1 cellular context compared by ENCODE assay signal in genomic region chr6:18368277-18369105, GRCh38.
TF ChIP-seq lines count a peak whose summit lies in the region.

No MANE protein-coding gene starts in this region.

TF ChIP-seq in K562, 482 proteins besides CTCF, POLR2A, EP300 and RAD21 (continued from another document):
- TF ChIP-seq GMEB1 (CRISPR knock-in tag; IDR thresholded peaks at IDR 0.05) (0 out of 2 replicates have a peak, but pooled peaks have one; percentile 7), DPF2 (IDR thresholded peaks at IDR 0.05) (no peak), JUN (IDR thresholded peaks at IDR 0.05; ENCODE audit: borderline replicate concordance, low read depth, low read length) (no peak), JUN (CRISPR knock-in tag; IDR thresholded peaks at IDR 0.05; ENCODE audit: borderline replicate concordance) (no peak), NR2C1 (IDR thresholded peaks at IDR 0.05) (peak; percentile 90), NR2C1 (tag; IDR thresholded peaks at IDR 0.05) (peak; percentile 95), ZNF197 (CRISPR knock-in tag; IDR thresholded peaks at IDR 0.05; ENCODE audit: low read depth) (no peak), GABPA (tag; conservative IDR thresholded peaks at IDR 0.05; ENCODE audit: low read depth) (peak; percentile 79), GABPB1 (CRISPR knock-in tag; IDR thresholded peaks at IDR 0.05) (0 out of 2 replicates have a peak, but pooled peaks have one; percentile 19)
